In genomic region chr3:45322616-45323015, GRCh38 we compare ENCODE assay signal across 19 cellular contexts.
"Had no signal": no experiment of that assay in that cellular context is flagged by ENCODE, and none has a peak within 500 bp of the region (broad histone marks: within the 10 kb centered on the region; RNA-seq: fewer than 3 reads in every experiment).

No MANE protein-coding gene starts in this region.

- H3K4me1 ChIP-seq: Peyer's patch, SJCRH30 had no signal

- ATAC-seq: Right ventricle myocardium inferior, SK-N-SH treated with all-trans-retinoic acid at 6 μM for 48 hours had no signal

- H3K27me3 ChIP-seq: MG63, Peyer's patch, SJCRH30 had no signal

- H3K36me3 ChIP-seq: MG63, Peyer's patch, SJCRH30 had no signal

- DNase-seq: KG1; MG63; NCI-H1092; NCI-H1105 treated with DMSO at 0.1 percent for 48 hours; NCI-H1417 treated with DMSO at 0.1 percent for 48 hours; NCI-H1930; NCI-H2081; NCI-H2107; NCI-H2227 treated with DMSO at 0.1 percent for 48 hours; NCI-H526 treated with DMSO at 0.1 percent for 48 hours; NCI-H774; NK-92 treated with Interleukin-12 subunit alpha and Interleukin-12 subunit beta, amount 100 ng/mL, for 24 hours; OCI-M1; PC-9; Peyer's patch; SHP77 treated with DMSO at 0.1 percent for 48 hours; SJCRH30 had no signal

- H2AFZ ChIP-seq: PC-9 had no signal

- H3K4me2 ChIP-seq: PC-9 had no signal

- H3K4me3 ChIP-seq: MG63, PC-9, Peyer's patch, SJCRH30 had no signal

- H3K9me3 ChIP-seq: MG63, Peyer's patch, SJCRH30 had no signal

- H3K27ac ChIP-seq: PC-9, Peyer's patch, SJCRH30 had no signal
